15 cellular contexts compared by ENCODE assay signal in genomic region chr6:3517350-3517749, GRCh38.
DNase-seq lines count a peak whose midpoint lies in the region; ATAC-seq, FAIRE-seq and TF ChIP-seq lines count a peak whose summit lies in the region.
"Had no signal": no experiment of that assay in that cellular context is flagged by ENCODE, and none has a peak within 500 bp of the region (broad histone marks: within the 10 kb centered on the region; RNA-seq: fewer than 3 reads in every experiment).

No MANE protein-coding gene starts in this region.

- TF ChIP-seq CTCF in WERI-Rb-1 (IDR thresholded peaks at IDR 0.05; ENCODE audit: low read depth, low read length), result peak; percentile 25; the same call in 1 of the 2 replicates
- TF ChIP-seq CTCF in foreskin keratinocyte (conservative IDR thresholded peaks at IDR 0.05), result no peak

- no peak for TF ChIP-seq POLR2A in GM12892 (IDR thresholded peaks at IDR 0.05; ENCODE audit: low read depth, low read length)

- no peak for FAIRE-seq in GM12892 (lab: Jason Lieb, UNC)
- FAIRE-seq: TTC549 had no signal

- H3K4me3 ChIP-seq in WERI-Rb-1 (ENCODE audit: low read depth, low read length), result no peak overlapping the region
- H3K4me3 ChIP-seq: lung, upper lobe of right lung had no signal

- H3K27me3 ChIP-seq in WERI-Rb-1 (ENCODE audit: insufficient read depth, low read depth, severe bottlenecking), result no peaks in the 10 kb centered on the region
- H3K27me3 ChIP-seq in foreskin keratinocyte, result no peaks in the 10 kb centered on the region
- H3K27me3 ChIP-seq: upper lobe of right lung had no signal

- peaks cover 7% of the 10 kb centered on the region for H3K9me3 ChIP-seq in WERI-Rb-1 (ENCODE audit: severe bottlenecking)
- H3K9me3 ChIP-seq: upper lobe of right lung had no signal

- peak; percentile 63 for DNase-seq in SKM-1 treated with dmso at 0.1 percent for 144 hours (lab: John Stamatoyannopoulos, UW; ENCODE audit: unreplicated experiment)
- DNase-seq in SKM-1 (lab: John Stamatoyannopoulos, UW; ENCODE audit: unreplicated experiment), result no peak
- DNase-seq in WERI-Rb-1, result peak; percentile 85
- DNase-seq in foreskin keratinocyte, result peak; percentile 79 to 88
- no peak for DNase-seq in GM12892 (ENCODE audit: insufficient read length)
- DNase-seq in cerebellar cortex (ENCODE audit: low spot score), result no peak
- DNase-seq in DMS153 (lab: John Stamatoyannopoulos, UW), result no peak
- no peak for DNase-seq in NCI-H345 treated with DMSO at 0.1 percent for 48 hours (lab: John Stamatoyannopoulos, UW; ENCODE audit: unreplicated experiment)
- DNase-seq: ACHN, GF-D8, GOT3, NCI-H1417, upper lobe of right lung had no signal

- H3K27ac ChIP-seq in WERI-Rb-1 (peak overlapping the region; percentile 52; the same call in 1 of the 2 replicates), foreskin keratinocyte (peak overlapping the region; percentile 18)
- H3K27ac ChIP-seq: upper lobe of right lung had no signal

- H3K4me1 ChIP-seq in foreskin keratinocyte, result peaks cover 18% of the 10 kb centered on the region
- H3K4me1 ChIP-seq: upper lobe of right lung had no signal

- no peaks in the 10 kb centered on the region for H3K36me3 ChIP-seq in WERI-Rb-1
- H3K36me3 ChIP-seq: upper lobe of right lung had no signal

- ATAC-seq in foreskin keratinocyte, result peak; percentile 33

Comparison
In these comparisons a context has a peak if more than half of its experiments do, and no peak if none do; other contexts are left out.
1. DNase-seq: peak in SKM-1 treated with dmso at 0.1 percent for 144 hours (single experiment), WERI-Rb-1 (single experiment) and foreskin keratinocyte (2 of 2); none in SKM-1 (single experiment), GM12892 (single experiment), cerebellar cortex (single experiment), DMS153 (single experiment) and NCI-H345 treated with DMSO at 0.1 percent for 48 hours (single experiment).